ENCODE assay signal across 18 cellular contexts in the genomic region with DNA sequence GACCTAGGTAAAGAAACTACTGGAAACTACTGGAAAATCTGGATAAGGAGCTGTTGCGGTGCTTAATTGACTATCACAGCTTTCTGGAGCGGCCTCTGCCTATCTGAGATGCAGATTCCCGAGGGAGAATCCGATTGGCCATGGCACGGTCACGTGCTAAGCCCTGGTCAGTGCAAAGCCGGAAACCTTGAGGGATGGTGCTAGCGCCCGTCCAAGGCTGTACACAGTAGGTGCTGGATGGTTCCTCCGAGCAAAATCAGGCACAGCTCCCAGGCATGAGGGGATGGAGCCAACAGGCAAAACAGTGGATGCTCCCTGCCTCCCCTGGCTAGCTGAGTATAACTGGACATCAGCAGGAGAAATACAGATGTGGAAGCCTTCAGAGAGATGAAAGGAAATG.
DNase-seq lines count a peak whose midpoint lies in the region; ATAC-seq and TF ChIP-seq lines count a peak whose summit lies in the region.
"Had no signal": no experiment of that assay in that cellular context is flagged by ENCODE, and none has a peak within 500 bp of the region (broad histone marks: within the 10 kb centered on the region; RNA-seq: fewer than 3 reads in every experiment).

No MANE protein-coding gene starts in this region.

- CTCF ChIA-PET in activated naive CD4-positive, alpha-beta T cell treated with anti-CD3 and anti-CD28 coated beads for 36 hours (lab: Charles Lee), result no interaction called here

- H3K4me1 Mint-ChIP-seq in activated naive CD4-positive, alpha-beta T cell treated with anti-CD3 and anti-CD28 coated beads for 36 hours (ENCODE audit: low read depth), result no peaks in the 10 kb centered on the region

- no peaks in the 10 kb centered on the region for H3K36me3 ChIP-seq in SJCRH30
- no peaks in the 10 kb centered on the region for H3K36me3 ChIP-seq in tibial artery
- H3K36me3 ChIP-seq: lower lobe of right lung had no signal

- TF ChIP-seq CTCF in fibroblast of mammary gland (conservative IDR thresholded peaks at IDR 0.05; ENCODE audit: control insufficient read depth, insufficient read depth, low read depth, low read length), result no peak
- TF ChIP-seq CTCF in tibial artery (IDR thresholded peaks at IDR 0.05), result no peak

- H3K4me3 Mint-ChIP-seq in activated naive CD4-positive, alpha-beta T cell treated with anti-CD3 and anti-CD28 coated beads for 36 hours, result no peak overlapping the region
- H3K4me3 Mint-ChIP-seq: activated naive CD8-positive, alpha-beta T cell treated with anti-CD3 and anti-CD28 coated beads, Interleukin-2, amount 10 ng/mL, durations not matched to agents 7 days and 5 days; activated T-helper 1 cell treated with anti-CD3 and anti-CD28 coated beads, Interleukin-12 subunit alpha, Interleukin-12 subunit beta, Interleukin-2, Interleukin-4 antibody, amounts not matched to agents 30 ng/mL and 10 ng/mL and 1 ng/mL, durations not matched to agents 14 hours and 24 hours and 36 hours; stimulated activated naive CD8-positive, alpha-beta T cell treated with anti-CD3 and anti-CD28 coated beads, Interleukin-15, Interleukin-2, amounts not matched to agents 100 ng/mL and 50 ng/mL, for 24 hours had no signal

- H3K9me3 ChIP-seq in SJCRH30 (replicated peaks) (0 out of 2 replicates have a peak, but pooled peaks cover 3% of the 10 kb centered on the region), tibial artery (peaks cover 0 to 5% (median 0%) of the 10 kb centered on the region in 3 donors)
- H3K9me3 ChIP-seq: lower lobe of right lung had no signal

- ATAC-seq in GM21619 (IDR thresholded peaks at IDR 0.05; ENCODE audit: unreplicated experiment), result no peak
- ATAC-seq: lower lobe of right lung had no signal

- H3K4me1 ChIP-seq in SJCRH30 (no peaks in the 10 kb centered on the region), tibial artery (no peaks in the 10 kb centered on the region)

- no peaks in the 10 kb centered on the region for H3K9me3 Mint-ChIP-seq in activated naive CD4-positive, alpha-beta T cell treated with anti-CD3 and anti-CD28 coated beads for 36 hours
- H3K9me3 Mint-ChIP-seq: activated naive CD8-positive, alpha-beta T cell treated with anti-CD3 and anti-CD28 coated beads, Interleukin-2, amount 10 ng/mL, durations not matched to agents 7 days and 5 days had no signal

- H3K27ac ChIP-seq in SJCRH30, result no peak overlapping the region
- H3K27ac ChIP-seq in tibial artery, result no peak overlapping the region
- H3K27ac ChIP-seq: lower lobe of right lung had no signal

- H3K27me3 ChIP-seq in SJCRH30, result no peaks in the 10 kb centered on the region
- H3K27me3 ChIP-seq in tibial artery, result peaks cover 0 to 9% of the 10 kb centered on the region in 2 donors

- no peaks in the 10 kb centered on the region for H3K36me3 Mint-ChIP-seq in activated naive CD4-positive, alpha-beta T cell treated with anti-CD3 and anti-CD28 coated beads for 36 hours (ENCODE audit: low read depth)
- H3K36me3 Mint-ChIP-seq: activated naive CD8-positive, alpha-beta T cell treated with anti-CD3 and anti-CD28 coated beads, Interleukin-2, amount 10 ng/mL, durations not matched to agents 7 days and 5 days; naive B cell had no signal

- peak; percentile 61 to 77 for DNase-seq in SJCRH30
- DNase-seq in fibroblast of mammary gland (ENCODE audit: low read depth), result peak; percentile 37
- peak; percentile 5 for DNase-seq in myocyte (ENCODE audit: low read depth)
- DNase-seq in tibial artery, result peak; percentile 37 to 71
- DNase-seq in activated naive CD4-positive, alpha-beta T cell treated with anti-CD3 and anti-CD28 coated beads for 36 hours, result no peak
- DNase-seq in superior temporal gyrus (ENCODE audit: extremely low spot score), result no peak
- DNase-seq in SHP77 treated with DMSO at 0.1 percent for 48 hours (lab: John Stamatoyannopoulos, UW), result no peak
- DNase-seq: activated naive CD8-positive, alpha-beta T cell treated with anti-CD3 and anti-CD28 coated beads, Interleukin-2, amount 10 ng/mL, durations not matched to agents 7 days and 5 days; AML-193; dermis blood vessel endothelial cell; Karpas-422; lower lobe of right lung; naive B cell; NCI-H526; SHP77 had no signal

- peaks cover 2% of the 10 kb centered on the region for H3K27me3 Mint-ChIP-seq in activated naive CD4-positive, alpha-beta T cell treated with anti-CD3 and anti-CD28 coated beads for 36 hours (ENCODE audit: low read depth)
- H3K27me3 Mint-ChIP-seq: stimulated activated naive CD8-positive, alpha-beta T cell treated with anti-CD3 and anti-CD28 coated beads, Interleukin-15, Interleukin-2, amounts not matched to agents 100 ng/mL and 50 ng/mL, for 24 hours had no signal

- H3K4me3 ChIP-seq in SJCRH30, result peak overlapping the region; percentile 34
- H3K4me3 ChIP-seq in fibroblast of mammary gland (ENCODE audit: control insufficient read depth, low read depth, low read length), result no peak overlapping the region
- H3K4me3 ChIP-seq in tibial artery, result no peak overlapping the region
- H3K4me3 ChIP-seq: lower lobe of right lung had no signal

- intact Hi-C loops in tibial artery (cut with DNase I; ENCODE audit: low total_unique reads), result no loop called here
- intact Hi-C loops in activated naive CD4-positive, alpha-beta T cell treated with anti-CD3 and anti-CD28 coated beads for 36 hours (cut with micrococcal nuclease), result no loop called here

- H3K27ac Mint-ChIP-seq in activated naive CD4-positive, alpha-beta T cell treated with anti-CD3 and anti-CD28 coated beads for 36 hours, result no peak overlapping the region
- H3K27ac Mint-ChIP-seq: activated naive CD8-positive, alpha-beta T cell treated with anti-CD3 and anti-CD28 coated beads, Interleukin-2, amount 10 ng/mL, durations not matched to agents 7 days and 5 days; activated T-helper 1 cell treated with anti-CD3 and anti-CD28 coated beads, Interleukin-12 subunit alpha, Interleukin-12 subunit beta, Interleukin-2, Interleukin-4 antibody, amounts not matched to agents 30 ng/mL and 10 ng/mL and 1 ng/mL, durations not matched to agents 14 hours and 24 hours and 36 hours; stimulated activated naive CD8-positive, alpha-beta T cell treated with anti-CD3 and anti-CD28 coated beads, Interleukin-15, Interleukin-2, amounts not matched to agents 100 ng/mL and 50 ng/mL, for 24 hours had no signal

Comparison
In these comparisons a context has a peak if more than half of its experiments do, and no peak if none do; other contexts are left out.
1. DNase-seq: peak in SJCRH30 (2 of 2), fibroblast of mammary gland (single experiment), myocyte (single experiment) and tibial artery (2 of 2); none in activated naive CD4-positive, alpha-beta T cell treated with anti-CD3 and anti-CD28 coated beads for 36 hours (single experiment), superior temporal gyrus (single experiment) and SHP77 treated with DMSO at 0.1 percent for 48 hours (single experiment).